28 cellular contexts compared by ENCODE assay signal in the genomic region with DNA sequence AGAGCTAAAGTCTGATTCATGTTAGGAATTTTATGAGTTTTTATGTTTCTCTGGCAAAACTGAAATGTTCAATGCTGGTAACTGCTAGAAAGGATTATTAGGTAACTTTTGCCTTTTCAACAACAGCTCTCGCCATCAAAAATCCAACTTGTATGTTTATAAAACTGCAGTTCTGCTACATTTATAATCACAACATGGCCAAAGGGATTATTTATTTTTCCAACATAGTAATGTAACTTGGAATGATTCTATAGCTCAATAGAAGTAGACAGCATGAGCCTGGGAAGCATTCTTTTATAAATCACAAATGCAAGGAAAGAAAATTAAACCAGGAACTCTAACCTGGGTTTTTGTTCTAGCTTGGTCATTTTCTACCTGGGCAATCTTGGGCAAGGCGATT.
"Had no signal": no experiment of that assay in that cellular context is flagged by ENCODE, and none has a peak within 500 bp of the region (broad histone marks: within the 10 kb centered on the region; RNA-seq: fewer than 3 reads in every experiment).

No MANE protein-coding gene starts in this region.

- FAIRE-seq: endometrium, endothelial cell of umbilical vein, frontal cortex had no signal

- ATAC-seq: effector memory CD8-positive, alpha-beta T cell; esophagus mucosa; foreskin keratinocyte; gastrocnemius medialis; gastroesophageal sphincter; heart left ventricle; heart right ventricle had no signal

- H2AFZ ChIP-seq: hepatocyte had no signal

- H3K36me3 ChIP-seq: colonic mucosa, esophagus muscularis mucosa, esophagus squamous epithelium, gastrocnemius medialis, gastroesophageal sphincter, heart left ventricle, heart right ventricle had no signal

- H3K4me2 ChIP-seq: hepatocyte had no signal

- H3K27ac ChIP-seq: colonic mucosa, coronary artery, epithelial cell of prostate, esophagus muscularis mucosa, esophagus squamous epithelium, foreskin keratinocyte, gastrocnemius medialis, gastroesophageal sphincter, heart left ventricle, heart right ventricle, hepatocyte had no signal

- H3K9me3 ChIP-seq: colonic mucosa, esophagus muscularis mucosa, esophagus squamous epithelium, gastrocnemius medialis, gastroesophageal sphincter, heart left ventricle, heart right ventricle had no signal

- H3K27me3 ChIP-seq: colonic mucosa, dorsolateral prefrontal cortex, esophagus squamous epithelium, foreskin keratinocyte, gastrocnemius medialis, gastroesophageal sphincter, heart left ventricle, heart right ventricle, hepatocyte had no signal

- DNase-seq: colonic mucosa; cortex of kidney; dermis blood vessel endothelial cell; dorsolateral prefrontal cortex; effector CD4-positive, alpha-beta T cell; effector CD8-positive, alpha-beta T cell; effector memory CD4-positive, alpha-beta T cell; effector memory CD8-positive, alpha-beta T cell; endodermal cell; erythroblast; esophagus squamous epithelium; foreskin fibroblast; foreskin keratinocyte; foreskin melanocyte; gastrocnemius medialis; glutamatergic neuron; head of caudate nucleus; heart left ventricle; heart right ventricle had no signal

- H3K79me2 ChIP-seq: hepatocyte had no signal

- H3K4me1 ChIP-seq: colonic mucosa, gastrocnemius medialis, gastroesophageal sphincter had no signal

- H3K4me3 ChIP-seq: colonic mucosa, coronary artery, dorsolateral prefrontal cortex, esophagus muscularis mucosa, esophagus squamous epithelium, gastrocnemius medialis, gastroesophageal sphincter, heart left ventricle, heart right ventricle, hepatocyte had no signal
